19 cellular contexts compared by ENCODE assay signal in the genomic region with DNA sequence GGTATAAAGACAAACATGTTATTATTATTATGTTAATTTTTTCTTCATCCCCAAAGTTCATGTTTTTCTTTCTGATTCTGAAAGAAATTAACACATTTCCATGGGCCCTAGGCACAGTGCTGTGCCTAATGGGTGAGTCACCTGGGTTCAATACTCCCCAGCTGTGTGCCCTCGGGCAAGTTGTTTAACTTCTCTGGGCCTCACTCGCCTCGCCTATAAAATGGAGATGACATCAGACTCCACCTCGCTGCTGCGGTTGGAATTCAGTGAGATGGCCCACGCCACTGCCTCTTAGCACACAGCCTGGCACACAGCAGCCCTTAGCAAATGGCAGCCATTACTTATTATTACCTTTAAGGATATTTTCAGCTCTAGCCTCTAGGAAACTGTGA. TPM values are rescaled to one million over a fixed set of nuclear protein-coding genes. Genes with fewer than 3 reads are reported as not detected.
DNase-seq lines count a peak whose midpoint lies in the region; ATAC-seq, FAIRE-seq and TF ChIP-seq lines count a peak whose summit lies in the region.
"Had no signal": no experiment of that assay in that cellular context is flagged by ENCODE, and none has a peak within 500 bp of the region (broad histone marks: within the 10 kb centered on the region; RNA-seq: fewer than 3 reads in every experiment).

No MANE protein-coding gene starts in this region.

- CTCF ChIA-PET in A549 (lab: Yijun Ruan, JAX), result interaction anchor here (0.7 to 9.0 kb wide), 29 partner anchors 9 to 337 kb away, joined by 3 to 172 read pairs (median 4); a partner anchor contains a TSS
- CTCF ChIA-PET in activated B cell treated with CpG ODN at 0.5 μM for 24 hours (lab: Charles Lee), result interaction anchor here (0.6 to 10.9 kb wide), 29 partner anchors 9 to 442 kb away, joined by 3 to 167 read pairs (median 4); a partner anchor contains a TSS
- CTCF ChIA-PET in HepG2 (lab: Yijun Ruan, JAX; ENCODE audit: low intra/inter-chr PET ratio, low total read pairs), result interaction anchor here (0.7 to 3.8 kb wide), 5 partner anchors 27 to 345 kb away, joined by 3 to 59 read pairs (median 10); a partner anchor contains a TSS

- no peak overlapping the region for H2AFZ ChIP-seq in HepG2 (ENCODE audit: low read length)

- TF ChIP-seq POLR2A in A549 (IDR thresholded peaks at IDR 0.05; ENCODE audit: low read length), result no peak
- no peak for TF ChIP-seq POLR2A in HepG2 (IDR thresholded peaks at IDR 0.05; ENCODE audit: insufficient read depth in 1 of 2, low read depth in 2 of 2, low read length in 2 of 2)

- DNase-seq in A549 (ENCODE audit: low read depth in 1 of 2, low spot score in 1 of 2), result no peak
- peak; percentile 21 for DNase-seq in HFF-Myc (ENCODE audit: extremely low read depth, low read depth)
- no peak for DNase-seq in activated B cell treated with CpG ODN at 0.5 μM for 24 hours
- no peak for DNase-seq in HepG2 (ENCODE audit: low spot score)
- DNase-seq in HAP-1 (ENCODE audit: low spot score in 2 of 2), result no peak
- no peak for DNase-seq in C1 segment of cervical spinal cord (lab: John Stamatoyannopoulos, UW)
- DNase-seq in NCI-H446 treated with DMSO at 0.1 percent for 48 hours (lab: John Stamatoyannopoulos, UW), result no peak
- no peak for DNase-seq in OCI-M1 (lab: John Stamatoyannopoulos, UW)

- H3K4me2 ChIP-seq in A549, result 0 out of 3 replicates have a peak overlapping the region, but pooled peaks have one; percentile 14
- no peak overlapping the region for H3K4me2 ChIP-seq in HepG2 (ENCODE audit: low read depth, low read length)

- H3K4me3 ChIP-seq in A549 (no peak overlapping the region), HFF-Myc (replicated peaks; ENCODE audit: low read depth, low read length) (no peak overlapping the region), HepG2 (replicated peaks in 1 of 3; ENCODE audit: insufficient read depth in 1 of 3, low read depth in 2 of 3, low read length in 3 of 3) (no peak overlapping the region), HAP-1 (no peak overlapping the region)
- H3K4me3 ChIP-seq: sigmoid colon had no signal

- FAIRE-seq in A549 (lab: Jason Lieb, UNC) (no peak), HepG2 (lab: Jason Lieb, UNC) (no peak)

- no peaks in the 10 kb centered on the region for H3K27me3 Mint-ChIP-seq in activated B cell treated with CpG ODN at 0.5 μM for 24 hours
- H3K27me3 Mint-ChIP-seq: stimulated activated naive CD8-positive, alpha-beta T cell treated with anti-CD3 and anti-CD28 coated beads, Interleukin-15, amount 100 ng/mL, for 72 hours had no signal

- in situ Hi-C loops in HepG2 (cut with HindIII; ENCODE audit: extremely low pct_ligation_motif_present, low pct_unique_long_range_greater_than_20kb), result loop anchor here (5.0 to 10.0 kb wide), 3 partner anchors 49 to 227 kb away; a partner anchor contains a TSS
- in situ Hi-C loops in HAP-1 (cut with MboI; ENCODE audit: low sequenced_read_pairs), result loop anchor here (10.0 to 25.0 kb wide), 2 partner anchors 227 to 349 kb away; a partner anchor contains a TSS

- peak overlapping the region; percentile 61 for H3K27ac Mint-ChIP-seq in activated B cell treated with CpG ODN at 0.5 μM for 24 hours
- H3K27ac Mint-ChIP-seq: CD8-positive, alpha-beta T cell; H9; stimulated activated naive CD8-positive, alpha-beta T cell treated with anti-CD3 and anti-CD28 coated beads, Interleukin-15, amount 100 ng/mL, for 72 hours; WTC11 had no signal

- H3K9me3 Mint-ChIP-seq in activated B cell treated with CpG ODN at 0.5 μM for 24 hours, result no peaks in the 10 kb centered on the region
- H3K9me3 Mint-ChIP-seq: CD8-positive, alpha-beta T cell; H9; stimulated activated naive CD8-positive, alpha-beta T cell treated with anti-CD3 and anti-CD28 coated beads, Interleukin-15, amount 100 ng/mL, for 72 hours; type B pancreatic cell; WTC11 had no signal

- H3K79me2 ChIP-seq in HepG2 (ENCODE audit: insufficient read depth, low read length), result no peaks in the 10 kb centered on the region

- H3K36me3 Mint-ChIP-seq in activated B cell treated with CpG ODN at 0.5 μM for 24 hours (ENCODE audit: low read depth), result peaks cover 2% of the 10 kb centered on the region
- H3K36me3 Mint-ChIP-seq: CD8-positive, alpha-beta T cell; type B pancreatic cell; WTC11 had no signal

- no peaks in the 10 kb centered on the region for H4K20me1 ChIP-seq in HepG2 (ENCODE audit: insufficient read depth, low read length)

- no peak overlapping the region for H3K9ac ChIP-seq in HepG2 (ENCODE audit: insufficient read depth, low read depth, low read length)

- peaks cover 7% of the 10 kb centered on the region for H3K4me1 Mint-ChIP-seq in activated B cell treated with CpG ODN at 0.5 μM for 24 hours
- H3K4me1 Mint-ChIP-seq: stimulated activated naive CD8-positive, alpha-beta T cell treated with anti-CD3 and anti-CD28 coated beads, Interleukin-15, amount 100 ng/mL, for 72 hours had no signal

- H3K4me3 Mint-ChIP-seq in activated B cell treated with CpG ODN at 0.5 μM for 24 hours, result no peak overlapping the region
- H3K4me3 Mint-ChIP-seq: CD8-positive, alpha-beta T cell; H9; stimulated activated naive CD8-positive, alpha-beta T cell treated with anti-CD3 and anti-CD28 coated beads, Interleukin-15, amount 100 ng/mL, for 72 hours; type B pancreatic cell; WTC11 had no signal

- H3K27ac ChIP-seq in A549 (peak overlapping the region in 1 of 2 experiments; percentile 44; a peak in 1 of 6 replicates), HepG2 (ENCODE audit: extremely low read length, insufficient read depth, low read length) (peak overlapping the region; percentile 84)
- H3K27ac ChIP-seq: brain microvascular endothelial cell had no signal

- BruUV-seq in HepG2 (replicated peaks; lab: Mats Ljungman, UMichigan), result no TSS peak

- intact Hi-C loops in activated B cell treated with CpG ODN at 0.5 μM for 24 hours (cut with micrococcal nuclease), result no loop called here
- intact Hi-C loops in HepG2 (cut with micrococcal nuclease; ENCODE audit: unreplicated experiment), result loop anchor here (5.0 kb wide), 1 partner anchor 229 kb away; no protein-coding TSS in a partner anchor

- no peaks in the 10 kb centered on the region for H3K36me3 ChIP-seq in HepG2 (replicated peaks in 1 of 2; ENCODE audit: control insufficient read depth in 1 of 2, insufficient read depth in 2 of 2, low read length in 2 of 2)
- no peaks in the 10 kb centered on the region for H3K36me3 ChIP-seq in HAP-1 (replicated peaks)
- H3K36me3 ChIP-seq: brain microvascular endothelial cell, sigmoid colon had no signal

- POLR2A ChIA-PET in A549 (lab: Yijun Ruan, JAX) (interaction anchor here (1.0 kb wide), 2 partner anchors 29 to 113 kb away, joined by 3 to 5 read pairs; no protein-coding TSS in a partner anchor), activated B cell treated with CpG ODN at 0.5 μM for 24 hours (lab: Charles Lee) (interaction anchor here (0.6 to 3.8 kb wide), 10 partner anchors 8 to 273 kb away, joined by 3 to 23 read pairs (median 6); a partner anchor contains a TSS), HepG2 (lab: Yijun Ruan, JAX) (interaction anchor here (0.7 to 3.9 kb wide), 4 partner anchors 15 to 119 kb away, joined by 3 to 28 read pairs (median 10); a partner anchor contains a TSS)

- no peak for TF ChIP-seq RAD21 in A549 (conservative IDR thresholded peaks at IDR 0.05 in 1 of 2, IDR thresholded peaks at IDR 0.05 in 1 of 2)
- TF ChIP-seq RAD21 in HepG2 (CRISPR knock-in tag; IDR thresholded peaks at IDR 0.05), result no peak

- no peaks in the 10 kb centered on the region for H3K27me3 ChIP-seq in HepG2 (ENCODE audit: control insufficient read depth in 1 of 2, insufficient read depth in 2 of 2, low read length in 2 of 2)
- H3K27me3 ChIP-seq in HAP-1 (ENCODE audit: low read depth), result no peaks in the 10 kb centered on the region
- H3K27me3 ChIP-seq: brain microvascular endothelial cell, sigmoid colon had no signal

- ATAC-seq in A549 (no peak), activated B cell treated with CpG ODN at 0.5 μM for 24 hours (ENCODE audit: low read depth) (peak; percentile 18), HepG2 (no peak)

- H3K4me1 ChIP-seq in A549 (peaks cover 12% of the 10 kb centered on the region), HepG2 (ENCODE audit: insufficient read depth, low read length) (peaks cover 90% of the 10 kb centered on the region), HAP-1 (no peaks in the 10 kb centered on the region)
- H3K4me1 ChIP-seq: sigmoid colon had no signal

- TF ChIP-seq EP300 in A549 (IDR thresholded peaks at IDR 0.05) (no peak), HepG2 (IDR thresholded peaks at IDR 0.05; ENCODE audit: low read depth in 2 of 2, low read length in 2 of 2) (no peak), HepG2 (CRISPR knock-in tag; IDR thresholded peaks at IDR 0.05; ENCODE audit: borderline replicate concordance) (no peak)

- H3K9me3 ChIP-seq in A549 (no peaks in the 10 kb centered on the region), HepG2 (ENCODE audit: low read length) (no peaks in the 10 kb centered on the region), HAP-1 (no peaks in the 10 kb centered on the region)
- H3K9me3 ChIP-seq: sigmoid colon had no signal

- TF ChIP-seq CTCF in A549 (IDR thresholded peaks at IDR 0.05) (no peak), HFF-Myc (IDR thresholded peaks at IDR 0.05; ENCODE audit: low read depth, low read length, missing control alignments) (no peak), activated B cell treated with CpG ODN at 0.5 μM for 24 hours (IDR thresholded peaks at IDR 0.05) (no peak), HepG2 (CRISPR knock-in tag; IDR thresholded peaks at IDR 0.05) (no peak)

- 31% methylated on average over 6 of the region's 6 CpGs for WGBS in A549 (ENCODE audit: missing lambda C conversion rate)
- 69% methylated on average over 6 of the region's 6 CpGs for WGBS in HepG2 (ENCODE audit: low lambda C conversion rate)

RNA-seq across cellular contexts. Expression of a gene that starts 22.6 kb away (rescaled TPM):
- 0.19 TPM in 1 of 2 replicates, not detected in the other for polyA plus RNA-seq in A549 (2011; rRNA removed)
- 0.08 TPM in 1 of 2 replicates, not detected in the other for polyA plus RNA-seq in A549 (2012; cell fraction: cytosol; rRNA removed)
- not detected in 2 replicates for polyA plus RNA-seq in A549 (2012; cell fraction: nucleus; rRNA removed)
- not detected in 3 replicates for polyA plus RNA-seq in A549 (2017; fragmentation: RNase III; extraction: RNeasy Plus Mini Kit Qiagen cat#74134 plus additional on column Dnase treatment)
- polyA minus RNA-seq in A549 (2011; rRNA and poly(A)+ RNA removed), result 0.49 TPM in 1 of 2 replicates, not detected in the other
- total RNA-seq in activated B cell treated with CpG ODN at 0.5 μM for 24 hours, result 7.2 and 8.1 TPM in 2 replicates
- 0.55 and 0.86 TPM in 2 replicates for total RNA-seq in HepG2 (2016; rRNA removed; fragmentation: Illumina TruSeq; extraction: Trizol)
- 0.30 TPM in 1 of 2 replicates, not detected in the other for total RNA-seq in HepG2 (2016; cell fraction: cytosol; rRNA removed; fragmentation: Illumina TruSeq; extraction: Trizol; ENCODE audit: low read depth)
- total RNA-seq in HepG2 (2016; cell fraction: insoluble cytoplasmic fraction; rRNA removed; fragmentation: Illumina TruSeq; extraction: Trizol), result 0.61 and 0.73 TPM in 2 replicates
- total RNA-seq in HepG2 (2016; cell fraction: membrane; rRNA removed; fragmentation: Illumina TruSeq; extraction: Trizol), result 0.53 and 1.1 TPM in 2 replicates
- total RNA-seq in HepG2 (2016; cell fraction: nucleus; rRNA removed; fragmentation: Illumina TruSeq; extraction: Trizol), result 0.22 TPM in 1 of 2 replicates, not detected in the other
- 1.0 and 1.7 TPM in 2 replicates for polyA plus RNA-seq in HepG2 (2011; rRNA removed)
- polyA plus RNA-seq in HepG2 (2011; cell fraction: cytosol; rRNA removed), result 1.0 and 1.3 TPM in 2 replicates
- polyA plus RNA-seq in HepG2 (2011; cell fraction: nucleus; rRNA removed), result 0.43 and 0.51 TPM in 2 replicates
- 0.33 and 2.5 TPM in 2 replicates for polyA plus RNA-seq in HepG2 (2012)
- 0.27 and 0.35 TPM in 2 replicates for polyA plus RNA-seq in HepG2 (2016; cell fraction: cytosol; fragmentation: Illumina TruSeq; extraction: Trizol; ENCODE audit: low read depth)
- 0.44 and 0.59 TPM in 2 replicates for polyA plus RNA-seq in HepG2 (2016; cell fraction: insoluble cytoplasmic fraction; fragmentation: Illumina TruSeq; extraction: Trizol; ENCODE audit: low read depth)
- polyA plus RNA-seq in HepG2 (2016; cell fraction: membrane; fragmentation: Illumina TruSeq; extraction: Trizol; ENCODE audit: low read depth), result 0.34 and 0.37 TPM in 2 replicates
- 0.55 TPM in 1 of 2 replicates, not detected in the other for polyA plus RNA-seq in HepG2 (2016; cell fraction: nucleus; fragmentation: Illumina TruSeq; extraction: Trizol; ENCODE audit: insufficient read depth, low read depth)
- 0.14 and 1.8 TPM in 2 replicates for polyA minus RNA-seq in HepG2 (2011; rRNA and poly(A)+ RNA removed; ENCODE audit: low replicate concordance)
- 0.88 TPM in 1 of 2 replicates, not detected in the other for polyA minus RNA-seq in HepG2 (2011; cell fraction: cytosol; rRNA and poly(A)+ RNA removed)
- 0.77 and 0.87 TPM in 2 replicates for polyA minus RNA-seq in HepG2 (2011; cell fraction: nucleus; rRNA and poly(A)+ RNA removed)
- total RNA-seq: activated CD8-positive, alpha-beta memory T cell treated with anti-CD3 and anti-CD28 coated beads for 36 hours; CD8-positive, alpha-beta T cell; H9; myocyte; osteocyte; T-helper 1 cell treated with Interleukin-12 subunit alpha and Interleukin-12 subunit beta and Interleukin-4 antibody, amounts not matched to agents 30 ng/mL and 1 ng/mL, for 36 hours; WTC11 had no signal

RNA-seq across cellular contexts. Expression of a gene that starts 49.4 kb away (rescaled TPM):
- 10.1 and 13.8 TPM in 2 replicates for polyA plus RNA-seq in A549 (2011; rRNA removed)
- 7.2 and 8.2 TPM in 2 replicates for polyA plus RNA-seq in A549 (2012; cell fraction: cytosol; rRNA removed)
- polyA plus RNA-seq in A549 (2012; cell fraction: nucleus; rRNA removed), result 5.9 and 6.0 TPM in 2 replicates
- 5.7 to 6.6 TPM (median 6.0 TPM) in 3 replicates for polyA plus RNA-seq in A549 (2017; fragmentation: RNase III; extraction: RNeasy Plus Mini Kit Qiagen cat#74134 plus additional on column Dnase treatment)
- polyA minus RNA-seq in A549 (2011; rRNA and poly(A)+ RNA removed), result 18.0 and 23.1 TPM in 2 replicates
- total RNA-seq in activated B cell treated with CpG ODN at 0.5 μM for 24 hours, result 37.1 and 48.7 TPM in 2 replicates
- 5.7 and 9.0 TPM in 2 replicates for total RNA-seq in HepG2 (2016; rRNA removed; fragmentation: Illumina TruSeq; extraction: Trizol)
- 4.3 and 4.9 TPM in 2 replicates for total RNA-seq in HepG2 (2016; cell fraction: cytosol; rRNA removed; fragmentation: Illumina TruSeq; extraction: Trizol; ENCODE audit: low read depth)
- 4.8 and 8.8 TPM in 2 replicates for total RNA-seq in HepG2 (2016; cell fraction: insoluble cytoplasmic fraction; rRNA removed; fragmentation: Illumina TruSeq; extraction: Trizol)
- total RNA-seq in HepG2 (2016; cell fraction: membrane; rRNA removed; fragmentation: Illumina TruSeq; extraction: Trizol), result 7.3 and 7.9 TPM in 2 replicates
- total RNA-seq in HepG2 (2016; cell fraction: nucleus; rRNA removed; fragmentation: Illumina TruSeq; extraction: Trizol), result 7.5 and 8.4 TPM in 2 replicates
- 16.5 and 17.2 TPM in 2 replicates for polyA plus RNA-seq in HepG2 (2011; rRNA removed)
- polyA plus RNA-seq in HepG2 (2011; cell fraction: cytosol; rRNA removed), result 17.9 and 18.6 TPM in 2 replicates
- 10.2 and 11.0 TPM in 2 replicates for polyA plus RNA-seq in HepG2 (2011; cell fraction: nucleus; rRNA removed)
- polyA plus RNA-seq in HepG2 (2012), result 7.6 and 9.4 TPM in 2 replicates
- 3.4 and 4.3 TPM in 2 replicates for polyA plus RNA-seq in HepG2 (2016; cell fraction: cytosol; fragmentation: Illumina TruSeq; extraction: Trizol; ENCODE audit: low read depth)
- polyA plus RNA-seq in HepG2 (2016; cell fraction: insoluble cytoplasmic fraction; fragmentation: Illumina TruSeq; extraction: Trizol; ENCODE audit: low read depth), result 4.7 and 5.8 TPM in 2 replicates
- polyA plus RNA-seq in HepG2 (2016; cell fraction: membrane; fragmentation: Illumina TruSeq; extraction: Trizol; ENCODE audit: low read depth), result 4.9 and 6.1 TPM in 2 replicates
- polyA plus RNA-seq in HepG2 (2016; cell fraction: nucleus; fragmentation: Illumina TruSeq; extraction: Trizol; ENCODE audit: insufficient read depth, low read depth), result 9.1 and 12.2 TPM in 2 replicates
- polyA minus RNA-seq in HepG2 (2011; rRNA and poly(A)+ RNA removed; ENCODE audit: low replicate concordance), result 34.5 and 67.6 TPM in 2 replicates
- 10.7 and 12.8 TPM in 2 replicates for polyA minus RNA-seq in HepG2 (2011; cell fraction: cytosol; rRNA and poly(A)+ RNA removed)
- 12.6 and 14.9 TPM in 2 replicates for polyA minus RNA-seq in HepG2 (2011; cell fraction: nucleus; rRNA and poly(A)+ RNA removed)
